In the genomic region with DNA sequence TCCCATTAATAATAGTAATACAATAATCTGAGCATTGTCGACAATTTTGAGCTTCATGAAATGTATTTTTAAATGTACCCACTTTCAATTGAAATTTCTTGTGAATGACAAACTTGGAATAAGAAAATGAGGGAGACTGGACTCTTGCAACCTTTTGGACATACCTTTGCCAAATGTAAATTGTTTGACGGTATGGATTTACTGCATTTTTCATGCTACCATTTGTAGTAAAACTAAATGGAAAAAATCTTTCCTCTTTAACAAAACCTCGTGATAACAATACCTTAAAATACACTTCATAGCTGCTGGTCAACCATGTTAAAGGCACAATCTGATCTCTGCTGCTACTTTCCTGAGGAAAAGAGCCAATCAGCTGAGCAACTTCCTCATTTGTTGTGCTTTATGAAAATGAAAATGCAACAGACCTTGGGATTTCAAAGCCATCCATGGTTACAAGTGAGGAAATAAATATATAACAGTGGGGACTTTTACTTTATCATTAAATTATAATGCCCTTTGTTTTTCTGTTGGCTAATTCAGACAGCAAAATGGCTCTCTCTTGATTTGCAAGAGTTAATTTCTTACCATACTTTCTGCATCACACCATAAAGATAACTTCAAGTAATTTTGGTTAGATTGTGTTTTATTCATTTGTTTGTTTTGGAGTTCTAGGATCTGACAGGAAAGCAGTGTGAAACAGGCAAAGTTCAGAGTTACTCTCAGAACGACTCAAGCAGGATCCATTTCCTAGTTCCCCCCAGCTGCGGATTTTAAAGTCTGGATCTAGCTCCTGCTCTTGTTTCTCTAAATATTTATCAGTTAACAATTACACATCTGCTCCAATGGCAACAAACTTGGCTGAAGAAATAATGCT, we compare ENCODE assay signal across 11 cellular contexts. TPM values are rescaled to one million over a fixed set of nuclear protein-coding genes. Genes with fewer than 3 reads are reported as not detected.
A peak's percentile ranks its signal among the peaks of the same experiment; 100 is the strongest.
DNase-seq lines count a peak whose midpoint lies in the region; ATAC-seq and TF ChIP-seq lines count a peak whose summit lies in the region.
"Had no signal": no experiment of that assay in that cellular context is flagged by ENCODE, and none has a peak within 500 bp of the region (broad histone marks: within the 10 kb centered on the region; RNA-seq: fewer than 3 reads in every experiment).

No MANE protein-coding gene starts in this region.

- H3K4me2 ChIP-seq in mesenchymal stem cell (ENCODE audit: low read length, poor library complexity, severe bottlenecking) = no peak overlapping the region

- H4K8ac ChIP-seq in mesenchymal stem cell (ENCODE audit: low read length) = no peak overlapping the region

- no peak overlapping the region for H2BK5ac ChIP-seq in mesenchymal stem cell (ENCODE audit: low read depth, low read length, poor library complexity, severe bottlenecking)

- H3K9me3 ChIP-seq in mesenchymal stem cell (ENCODE audit: control insufficient read depth, low read length) (no peaks in the 10 kb centered on the region), testis (no peaks in the 10 kb centered on the region)

- WGBS in mesenchymal stem cell = 32% methylated on average over 3 of the region's 5 CpGs
- WGBS in testis, 2 donors = 13 to 17% methylated on average over 5 of the region's 5 CpGs

- DNase-seq in MV-4-11 (lab: John Stamatoyannopoulos, UW) (peak; percentile 27), dermis blood vessel endothelial cell (peak; percentile 48), mesenchymal stem cell (no peak), testis (no peak), OCI-M2 (lab: John Stamatoyannopoulos, UW; ENCODE audit: unreplicated experiment) (no peak), SK-N-DZ (ENCODE audit: low spot score) (no peak), SW480 (ENCODE audit: low spot score) (no peak)
- DNase-seq: central memory CD4-positive, alpha-beta T cell; NCI-H2171 treated with DMSO at 0.1 percent for 48 hours had no signal

- no peak overlapping the region for H3K23ac ChIP-seq in mesenchymal stem cell (ENCODE audit: low read length in 2 of 2)

- H3K9ac ChIP-seq in mesenchymal stem cell (ENCODE audit: low read length) = peak overlapping the region; percentile 58

- H2AFZ ChIP-seq in mesenchymal stem cell (ENCODE audit: low read depth, low read length) = no peak overlapping the region

- no peak overlapping the region for H2BK120ac ChIP-seq in mesenchymal stem cell (ENCODE audit: low read depth, low read length)

- no peak overlapping the region for H2BK15ac ChIP-seq in mesenchymal stem cell (ENCODE audit: low read depth, poor library complexity, severe bottlenecking)

- H2AK5ac ChIP-seq in mesenchymal stem cell (ENCODE audit: low read length, severe bottlenecking) = no peak overlapping the region

- peak overlapping the region in 1 of 2 experiments; percentile 47 for H3K4me3 ChIP-seq in mesenchymal stem cell (ENCODE audit: insufficient read depth in 1 of 2, low read depth in 1 of 2, low read length in 2 of 2)
- H3K4me3 ChIP-seq in testis = peak overlapping the region; percentile 39 to 65

- intact Hi-C loops in testis (cut with DNase I; ENCODE audit: low total_unique reads) = no loop called here

- no peak overlapping the region for H3K14ac ChIP-seq in mesenchymal stem cell (ENCODE audit: low read length in 2 of 2)

- H2BK12ac ChIP-seq in mesenchymal stem cell (ENCODE audit: low read length in 2 of 2) = no peak overlapping the region

- no peak overlapping the region for H3K27ac ChIP-seq in mesenchymal stem cell (ENCODE audit: low read length, poor library complexity, severe bottlenecking)
- H3K27ac ChIP-seq in testis = peak overlapping the region; percentile 78

- H3K79me1 ChIP-seq in mesenchymal stem cell (replicated peaks; ENCODE audit: low read length, poor library complexity, severe bottlenecking) = no peaks in the 10 kb centered on the region

- ATAC-seq in GM21367 (IDR thresholded peaks at IDR 0.05; ENCODE audit: unreplicated experiment) = no peak
- ATAC-seq: stimulated activated memory B cell treated with anti-CD40 and anti-IgM and Interleukin-4, amounts not matched to agents 10 μg/mL and 1 μg/mL and 100 μg/mL, for 72 hours had no signal

- H3K27me3 ChIP-seq in mesenchymal stem cell (ENCODE audit: control insufficient read depth in 1 of 2, insufficient read depth in 1 of 2, low read length in 2 of 2) (no peaks in the 10 kb centered on the region), testis (no peaks in the 10 kb centered on the region)

- TF ChIP-seq POLR2A in testis (IDR thresholded peaks at IDR 0.05) = no peak

- no peak overlapping the region for H3K4ac ChIP-seq in mesenchymal stem cell (ENCODE audit: low read depth in 1 of 2, low read length in 2 of 2)

- H3K36me3 ChIP-seq in mesenchymal stem cell (ENCODE audit: control insufficient read depth in 1 of 2, insufficient read depth in 2 of 2, low read depth in 1 of 2, low read length in 2 of 2) = no peaks in the 10 kb centered on the region
- H3K36me3 ChIP-seq in testis (ENCODE audit: low read depth, missing control alignments) = no peaks in the 10 kb centered on the region

- H3K4me1 ChIP-seq in mesenchymal stem cell (ENCODE audit: control insufficient read depth, insufficient read depth, low read depth, low read length) (no peaks in the 10 kb centered on the region), testis (peaks cover 23% of the 10 kb centered on the region)

- H3K18ac ChIP-seq in mesenchymal stem cell (ENCODE audit: low read depth in 1 of 2, low read length in 2 of 2) = no peak overlapping the region

- no peak overlapping the region for H4K91ac ChIP-seq in mesenchymal stem cell (ENCODE audit: low read length)

- no peak for TF ChIP-seq CTCF in testis (IDR thresholded peaks at IDR 0.05)

RNA-seq across cellular contexts. Expression of gene ALDH1A1, which starts 1.1 kb away (rescaled TPM):
- total RNA-seq in dermis blood vessel endothelial cell = 1,650 and 2,914 TPM in 2 replicates
- polyA plus RNA-seq in mesenchymal stem cell (2013, experiment 1 of 2) = 3.4 TPM
- polyA plus RNA-seq in mesenchymal stem cell (2013, experiment 2 of 2) = 3.5 TPM
- 100 to 1,000 TPM; 337 to 474 TPM for total RNA-seq in testis
- polyA plus RNA-seq in testis (ENCODE audit: insufficient read depth, low read depth, low replicate concordance) = 307 TPM
- polyA plus RNA-seq in SK-N-DZ (2014; cell fraction: cytosol; rRNA removed) = 0.49 TPM in 1 of 2 replicates, not detected in the other
- not detected in 2 replicates for polyA plus RNA-seq in SK-N-DZ (2014; cell fraction: nucleus; rRNA removed)

Comparison
In these comparisons a context has a peak if more than half of its experiments do, and no peak if none do; other contexts are left out.
1. DNase-seq: peak in MV-4-11 (single experiment) and dermis blood vessel endothelial cell (single experiment); none in mesenchymal stem cell (single experiment), testis (single experiment), OCI-M2 (single experiment), SK-N-DZ (single experiment) and SW480 (single experiment).